Comparison of ENCODE assay signal across 17 cellular contexts in the genomic region with DNA sequence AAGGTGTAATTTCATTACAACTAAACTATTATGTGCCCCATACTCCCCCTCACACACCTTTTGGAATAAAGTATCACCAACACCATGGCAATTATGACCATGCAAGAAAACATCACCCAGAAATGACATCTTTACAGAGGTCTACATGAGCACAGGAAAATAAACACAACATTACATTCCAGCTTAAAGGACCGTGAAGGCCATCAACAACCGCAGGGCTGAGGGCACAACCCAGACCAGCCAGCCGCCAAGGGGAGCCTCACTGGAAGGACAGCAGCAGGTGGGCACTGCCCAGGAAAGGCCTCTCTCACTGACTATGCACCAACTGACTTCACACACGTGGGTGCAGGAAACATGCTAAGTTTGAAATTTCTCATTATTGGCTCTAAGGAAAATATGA.
"Had no signal": no experiment of that assay in that cellular context is flagged by ENCODE, and none has a peak within 500 bp of the region (broad histone marks: within the 10 kb centered on the region; RNA-seq: fewer than 3 reads in every experiment).

No MANE protein-coding gene starts in this region.

- ATAC-seq: activated CD4-positive, CD25-positive, alpha-beta regulatory T cell treated with anti-CD3 and anti-CD28 coated beads, Interleukin-2, amount 50 U/mL, for 24 hours; activated CD8-positive, alpha-beta memory T cell treated with anti-CD3 and anti-CD28 coated beads, Interleukin-2, amount 10 ng/mL, durations not matched to agents 7 days and 5 days; effector memory CD8-positive, alpha-beta T cell; heart left ventricle; left lobe of liver; naive thymus-derived CD4-positive, alpha-beta T cell; stimulated activated naive CD8-positive, alpha-beta T cell treated with anti-CD3 and anti-CD28 coated beads, Interleukin-15, Interleukin-2, amounts not matched to agents 100 U/mL and 50 U/mL, for 24 hours had no signal

- H3K4me3 Mint-ChIP-seq: activated CD8-positive, alpha-beta memory T cell treated with anti-CD3 and anti-CD28 coated beads, Interleukin-2, amount 10 ng/mL, durations not matched to agents 7 days and 5 days; activated naive CD8-positive, alpha-beta T cell treated with anti-CD3 and anti-CD28 coated beads, Interleukin-2, amount 10 ng/mL, durations not matched to agents 7 days and 5 days; effector memory CD8-positive, alpha-beta T cell; naive thymus-derived CD4-positive, alpha-beta T cell; type B pancreatic cell had no signal

- H3K27ac Mint-ChIP-seq: activated CD8-positive, alpha-beta memory T cell treated with anti-CD3 and anti-CD28 coated beads, Interleukin-2, amount 10 ng/mL, durations not matched to agents 7 days and 5 days; activated naive CD8-positive, alpha-beta T cell treated with anti-CD3 and anti-CD28 coated beads, Interleukin-2, amount 10 ng/mL, durations not matched to agents 7 days and 5 days; effector memory CD8-positive, alpha-beta T cell; type B pancreatic cell had no signal

- H3K27me3 Mint-ChIP-seq: activated CD8-positive, alpha-beta memory T cell treated with anti-CD3 and anti-CD28 coated beads, Interleukin-2, amount 10 ng/mL, durations not matched to agents 7 days and 5 days; activated naive CD8-positive, alpha-beta T cell treated with anti-CD3 and anti-CD28 coated beads, Interleukin-2, amount 10 ng/mL, durations not matched to agents 7 days and 5 days; effector memory CD8-positive, alpha-beta T cell; naive thymus-derived CD4-positive, alpha-beta T cell; type B pancreatic cell had no signal

- DNase-seq: activated CD4-positive, alpha-beta T cell treated with anti-CD3 and anti-CD28 coated beads, Interleukin-2, amount 50 U/mL, for 4 hours; activated CD8-positive, alpha-beta memory T cell treated with anti-CD3 and anti-CD28 coated beads, Interleukin-2, amount 10 ng/mL, durations not matched to agents 7 days and 5 days; activated effector memory CD4-positive, alpha-beta T cell treated with Interleukin-2 at 50 U/mL for 16 hours; activated naive CD8-positive, alpha-beta T cell treated with anti-CD3 and anti-CD28 coated beads, Interleukin-2, amount 10 ng/mL, durations not matched to agents 7 days and 5 days; activated T-cell treated with anti-CD3 and anti-CD28 coated beads, Interleukin-2, amount 50 U/mL, for 1 hour; dermis blood vessel endothelial cell; effector memory CD8-positive, alpha-beta T cell; heart left ventricle; naive thymus-derived CD4-positive, alpha-beta T cell; small intestine; stimulated activated CD4-positive, alpha-beta T cell treated with anti-CD3 and anti-CD28 coated beads, Interleukin-4, amount 100 ng/mL, for 4 hours; stimulated activated CD8-positive, alpha-beta memory T cell treated with anti-CD3 and anti-CD28 coated beads, Interleukin-4, amount 100 ng/mL, for 48 hours; stimulated activated naive CD8-positive, alpha-beta T cell treated with anti-CD3 and anti-CD28 coated beads, Interleukin-15, Interleukin-2, amounts not matched to agents 100 U/mL and 50 U/mL, for 24 hours; T-helper 9 cell had no signal

- H3K9me3 Mint-ChIP-seq: activated naive CD8-positive, alpha-beta T cell treated with anti-CD3 and anti-CD28 coated beads, Interleukin-2, amount 10 ng/mL, durations not matched to agents 7 days and 5 days; effector memory CD8-positive, alpha-beta T cell; naive thymus-derived CD4-positive, alpha-beta T cell; type B pancreatic cell had no signal
